Comparison of ENCODE assay signal across 11 cellular contexts in genomic region chr14:89507926-89508460, GRCh38.
DNase-seq lines count a peak whose midpoint lies in the region; FAIRE-seq and TF ChIP-seq lines count a peak whose summit lies in the region.
"Had no signal": no experiment of that assay in that cellular context is flagged by ENCODE, and none has a peak within 500 bp of the region (broad histone marks: within the 10 kb centered on the region; RNA-seq: fewer than 3 reads in every experiment).

No MANE protein-coding gene starts in this region.

- peaks cover 63% of the 10 kb centered on the region for H3K4me1 ChIP-seq in SJSA1 (replicated peaks)
- peaks cover 0 to 5% of the 10 kb centered on the region in 2 donors for H3K4me1 ChIP-seq in esophagus (ENCODE audit: control insufficient read depth in 2 of 2, insufficient read depth in 2 of 2, low read length in 1 of 2)

- FAIRE-seq in H54 (lab: Jason Lieb, UNC), result peak; percentile 92

- H3K9me3 ChIP-seq in SJSA1 (replicated peaks) (no peaks in the 10 kb centered on the region), esophagus (ENCODE audit: control insufficient read depth in 2 of 2, insufficient read depth in 1 of 2, low read depth in 1 of 2, low read length in 1 of 2) (no peaks in the 10 kb centered on the region)
- H3K9me3 ChIP-seq: thoracic aorta had no signal

- WGBS in esophagus, 2 donors, result 67 to 71% methylated on average over 7 of the region's 7 CpGs

- H3K27me3 ChIP-seq in SJSA1 (replicated peaks) (no peaks in the 10 kb centered on the region), esophagus (ENCODE audit: control insufficient read depth in 1 of 2, insufficient read depth in 2 of 2, low read length in 2 of 2) (no peaks in the 10 kb centered on the region)

- TF ChIP-seq POLR2A in H54 (IDR thresholded peaks at IDR 0.05; ENCODE audit: low read depth, low read length), result no peak

- H3K36me3 ChIP-seq in SJSA1 (no peaks in the 10 kb centered on the region), esophagus (ENCODE audit: control insufficient read depth in 2 of 2, insufficient read depth in 2 of 2, low read length in 1 of 2) (no peaks in the 10 kb centered on the region)
- H3K36me3 ChIP-seq: thoracic aorta had no signal

- no peak overlapping the region for H3K4me3 ChIP-seq in SJSA1
- H3K4me3 ChIP-seq in esophagus (ENCODE audit: low read depth in 1 of 2, low read length in 2 of 2), result no peak overlapping the region
- H3K4me3 ChIP-seq: thoracic aorta had no signal

- peak; percentile 15 for DNase-seq in H54 (ENCODE audit: insufficient read length, low spot score)
- DNase-seq in SJSA1 (ENCODE audit: low read depth in 1 of 2, low spot score in 2 of 2), result peak in 1 of 2 experiments; percentile 61
- peak; percentile 65 for DNase-seq in renal cortical epithelial cell (ENCODE audit: low read depth)
- DNase-seq in NCI-H187 treated with DMSO at 0.1 percent for 48 hours (lab: John Stamatoyannopoulos, UW), result no peak
- no peak for DNase-seq in T1000 (lab: John Stamatoyannopoulos, UW)
- no peak for DNase-seq in stimulated activated naive CD4-positive, alpha-beta T cell (lab: John Stamatoyannopoulos, UW)
- DNase-seq: anterior cingulate cortex, glutamatergic neuron had no signal

- H3K27ac ChIP-seq in SJSA1, result peak overlapping the region; percentile 90
- peak overlapping the region; percentile 67 to 70 for H3K27ac ChIP-seq in esophagus (ENCODE audit: low read depth in 2 of 2, low read length in 1 of 2)
- H3K27ac ChIP-seq: thoracic aorta, VCaP had no signal

Comparison
In these comparisons a context has a peak if more than half of its experiments do, and no peak if none do; other contexts are left out.
1. DNase-seq: peak in H54 (single experiment) and renal cortical epithelial cell (single experiment); none in NCI-H187 treated with DMSO at 0.1 percent for 48 hours (single experiment), T1000 (single experiment) and stimulated activated naive CD4-positive, alpha-beta T cell (0 of 6).